ENCODE assay signal across 1 cellular context in the genomic region with DNA sequence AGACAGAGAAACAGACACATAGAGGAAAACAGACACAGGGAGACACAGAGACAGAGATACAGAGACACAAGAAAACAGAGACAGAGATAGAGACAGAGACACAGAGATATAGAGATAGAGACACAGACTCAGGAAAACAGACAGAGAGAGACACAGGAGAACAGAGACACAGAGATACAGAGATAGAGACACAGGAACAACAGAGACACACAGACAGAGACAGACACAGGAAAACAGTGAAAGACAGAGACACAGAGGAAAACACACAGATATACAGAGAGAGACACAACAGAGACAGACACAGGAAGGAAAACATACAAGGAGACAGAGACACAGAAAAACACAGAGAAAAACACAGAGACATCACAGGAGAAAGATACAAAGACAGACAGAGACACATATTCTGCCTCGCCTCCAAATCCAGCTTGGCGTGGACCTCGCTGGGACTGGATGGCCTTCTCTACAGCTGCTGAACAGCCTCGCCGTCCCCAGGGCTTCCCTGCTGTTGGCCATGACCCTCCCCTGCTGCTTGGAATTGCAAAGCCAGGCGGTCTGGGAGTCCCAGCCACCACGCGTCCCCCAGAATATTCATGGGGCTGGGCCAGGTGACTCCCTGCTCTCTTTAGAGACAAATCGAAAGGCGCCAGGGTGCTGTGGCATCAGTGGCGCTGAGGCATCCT.
TF ChIP-seq lines count a peak whose summit lies in the region.

No MANE protein-coding gene starts in this region.

TF ChIP-seq in K562, 482 proteins besides CTCF, POLR2A, EP300 and RAD21:
- TF ChIP-seq ZNF184 (CRISPR knock-in tag; IDR thresholded peaks at IDR 0.05) (no peak), HDAC1 (IDR thresholded peaks at IDR 0.05) (peak in 1 of 2 experiments; percentile 18; a peak in 1 of 4 replicates), NCOA4 (IDR thresholded peaks at IDR 0.05; ENCODE audit: partially characterized antibody) (peak; percentile 61)
TF ChIP-seq in K562: peak in this region for 2.
